ENCODE assay signal across 10 cellular contexts in genomic region chr9:86854898-86855523, GRCh38.
DNase-seq lines count a peak whose midpoint lies in the region; ATAC-seq and TF ChIP-seq lines count a peak whose summit lies in the region.
"Had no signal": no experiment of that assay in that cellular context is flagged by ENCODE, and none has a peak within 500 bp of the region (broad histone marks: within the 10 kb centered on the region; RNA-seq: fewer than 3 reads in every experiment).

No MANE protein-coding gene starts in this region.

- no peak overlapping the region for H3K4me3 Mint-ChIP-seq in endodermal cell
- no peak overlapping the region for H3K4me3 Mint-ChIP-seq in neural crest cell
- H3K4me3 Mint-ChIP-seq: activated naive CD8-positive, alpha-beta T cell treated with anti-CD3 and anti-CD28 coated beads, Interleukin-2, amount 10 ng/mL, durations not matched to agents 7 days and 5 days; stimulated activated naive B cell treated with anti-CD40 and anti-IgM and Interleukin-4, amounts not matched to agents 10 μg/mL and 1 μg/mL and 100 μg/mL, for 72 hours had no signal

- H3K27me3 Mint-ChIP-seq in endodermal cell (ENCODE audit: insufficient read depth) (peaks cover 9% of the 10 kb centered on the region), neural crest cell (ENCODE audit: low read depth) (no peaks in the 10 kb centered on the region)
- H3K27me3 Mint-ChIP-seq: stimulated activated naive B cell treated with anti-CD40 and anti-IgM and Interleukin-4, amounts not matched to agents 10 μg/mL and 1 μg/mL and 100 μg/mL, for 72 hours had no signal

- H3K36me3 ChIP-seq in endodermal cell (ENCODE audit: control insufficient read depth, insufficient read depth, low read length), result no peaks in the 10 kb centered on the region

- peaks cover 16% of the 10 kb centered on the region for H3K4me1 Mint-ChIP-seq in endodermal cell
- H3K4me1 Mint-ChIP-seq in neural crest cell, result peaks cover 31% of the 10 kb centered on the region
- H3K4me1 Mint-ChIP-seq: activated naive CD8-positive, alpha-beta T cell treated with anti-CD3 and anti-CD28 coated beads, Interleukin-2, amount 10 ng/mL, durations not matched to agents 7 days and 5 days; stimulated activated naive B cell treated with anti-CD40 and anti-IgM and Interleukin-4, amounts not matched to agents 10 μg/mL and 1 μg/mL and 100 μg/mL, for 72 hours had no signal

- no peaks in the 10 kb centered on the region for H3K9me3 ChIP-seq in endodermal cell (ENCODE audit: control insufficient read depth, low read length)

- H3K4me1 ChIP-seq in endodermal cell (ENCODE audit: control insufficient read depth, insufficient read depth, low read length), result peaks cover 6% of the 10 kb centered on the region

- no peaks in the 10 kb centered on the region for H3K36me3 Mint-ChIP-seq in endodermal cell (ENCODE audit: low read depth)
- H3K36me3 Mint-ChIP-seq in neural crest cell (ENCODE audit: low read depth), result no peaks in the 10 kb centered on the region
- H3K36me3 Mint-ChIP-seq: activated naive CD8-positive, alpha-beta T cell treated with anti-CD3 and anti-CD28 coated beads, Interleukin-2, amount 10 ng/mL, durations not matched to agents 7 days and 5 days; stimulated activated naive B cell treated with anti-CD40 and anti-IgM and Interleukin-4, amounts not matched to agents 10 μg/mL and 1 μg/mL and 100 μg/mL, for 72 hours had no signal

- no peaks in the 10 kb centered on the region for H3K27me3 ChIP-seq in endodermal cell (ENCODE audit: control insufficient read depth, insufficient read depth, low read length, poor library complexity, severe bottlenecking)

- H3K27ac ChIP-seq in endodermal cell (ENCODE audit: low read depth, low read length), result peak overlapping the region; percentile 87

- H3K27ac Mint-ChIP-seq in endodermal cell (no peak overlapping the region), neural crest cell (ENCODE audit: unreplicated experiment) (peak overlapping the region; percentile 69)
- H3K27ac Mint-ChIP-seq: activated naive CD8-positive, alpha-beta T cell treated with anti-CD3 and anti-CD28 coated beads, Interleukin-2, amount 10 ng/mL, durations not matched to agents 7 days and 5 days; stimulated activated naive B cell treated with anti-CD40 and anti-IgM and Interleukin-4, amounts not matched to agents 10 μg/mL and 1 μg/mL and 100 μg/mL, for 72 hours had no signal

- ATAC-seq in HG03280 (IDR thresholded peaks at IDR 0.05; ENCODE audit: unreplicated experiment), result no peak
- ATAC-seq: stimulated activated naive B cell treated with anti-CD40 and anti-IgM and Interleukin-4, amounts not matched to agents 10 μg/mL and 1 μg/mL and 100 μg/mL, for 72 hours had no signal

- H3K9me3 Mint-ChIP-seq in endodermal cell (peaks cover 11% of the 10 kb centered on the region), neural crest cell (peaks cover 6% of the 10 kb centered on the region)

- H3K4me3 ChIP-seq in endodermal cell (ENCODE audit: low read length), result no peak overlapping the region

- H3K9ac ChIP-seq in endodermal cell (ENCODE audit: extremely low read depth, low read length, poor library complexity, severe bottlenecking), result no peak overlapping the region

- TF ChIP-seq CTCF in endodermal cell (conservative IDR thresholded peaks at IDR 0.05) (no peak), neural crest cell (conservative IDR thresholded peaks at IDR 0.05) (no peak)

- DNase-seq in EL, result peak; percentile 78
- peak; percentile 98 for DNase-seq in NCI-H2171 treated with DMSO at 0.1 percent for 48 hours (lab: John Stamatoyannopoulos, UW)
- peak; percentile 88 for DNase-seq in endodermal cell
- peak; percentile 39 for DNase-seq in neural crest cell (ENCODE audit: low read depth, low spot score)
- no peak for DNase-seq in hypothalamus (lab: John Stamatoyannopoulos, UW)
- DNase-seq in activated T-cell treated with anti-CD3 and anti-CD28 coated beads, Interleukin-2, amount 50 U/mL, for 48 hours, result no peak
- no peak for DNase-seq in NCI-H128 (lab: John Stamatoyannopoulos, UW; ENCODE audit: unreplicated experiment)
- DNase-seq: activated naive CD8-positive, alpha-beta T cell treated with anti-CD3 and anti-CD28 coated beads, Interleukin-2, amount 10 ng/mL, durations not matched to agents 7 days and 5 days; stimulated activated naive B cell treated with anti-CD40 and anti-IgM and Interleukin-4, amounts not matched to agents 10 μg/mL and 1 μg/mL and 100 μg/mL, for 72 hours had no signal

- 36 to 43% methylated on average over 2 to 5 of the region's 5 CpGs for WGBS in endodermal cell (ENCODE audit: insufficient coverage in 1 of 2, insufficient read length in 1 of 2), 2 experiments

Comparison
In these comparisons a context has a peak if more than half of its experiments do, and no peak if none do; other contexts are left out.
1. DNase-seq: peak in EL (single experiment), NCI-H2171 treated with DMSO at 0.1 percent for 48 hours (single experiment), endodermal cell (single experiment) and neural crest cell (single experiment); none in hypothalamus (0 of 51), activated T-cell treated with anti-CD3 and anti-CD28 coated beads, Interleukin-2, amount 50 U/mL, for 48 hours (0 of 2) and NCI-H128 (single experiment).